In genomic region chr4:66568001-66568400, GRCh38 we compare ENCODE assay signal across 29 cellular contexts.
"Had no signal": no experiment of that assay in that cellular context is flagged by ENCODE, and none has a peak within 500 bp of the region (broad histone marks: within the 10 kb centered on the region; RNA-seq: fewer than 3 reads in every experiment).

No MANE protein-coding gene starts in this region.

- H3K4me1 ChIP-seq: gastroesophageal sphincter, heart left ventricle, parathyroid adenoma, right lobe of liver, suprapubic skin, transverse colon, upper lobe of right lung, uterus had no signal

- H3K9me3 ChIP-seq: gastroesophageal sphincter, heart left ventricle, right lobe of liver, suprapubic skin, transverse colon, upper lobe of right lung, uterus had no signal

- H3K4me3 ChIP-seq: gastroesophageal sphincter, heart left ventricle, hepatocyte, lung, right lobe of liver, suprapubic skin, transverse colon, upper lobe of right lung, uterus had no signal

- H3K36me3 ChIP-seq: gastroesophageal sphincter, heart left ventricle, right lobe of liver, suprapubic skin, transverse colon, upper lobe of right lung, uterus had no signal

- H3K36me3 Mint-ChIP-seq: memory B cell, natural killer cell had no signal

- H3K4me1 Mint-ChIP-seq: memory B cell; natural killer cell; stimulated activated naive CD8-positive, alpha-beta T cell treated with anti-CD3 and anti-CD28 coated beads, Interleukin-15, amount 100 ng/mL, for 72 hours had no signal

- ATAC-seq: esophagus mucosa; gastroesophageal sphincter; heart left ventricle; left lobe of liver; natural killer cell; right lobe of liver; stimulated activated naive CD8-positive, alpha-beta T cell treated with anti-CD3 and anti-CD28 coated beads, Interleukin-15, amount 100 ng/mL, for 72 hours; upper lobe of right lung had no signal

- FAIRE-seq: kidney, small intestine had no signal

- DNase-seq: effector CD8-positive, alpha-beta T cell; endodermal cell; foreskin fibroblast; heart left ventricle; kidney; natural killer cell; occipital lobe; right lobe of liver; small intestine; stimulated activated CD4-positive, alpha-beta T cell treated with anti-CD3 and anti-CD28 coated beads, Interleukin-12 subunit alpha, Interleukin-12 subunit beta, amount 100 ng/mL, for 4 hours; stimulated activated CD4-positive, alpha-beta T cell treated with anti-CD3 and anti-CD28 coated beads, Interleukin-1b, Interleukin-23, amount 100 ng/mL, for 48 hours; stimulated activated CD4-positive, alpha-beta T cell treated with anti-CD3 and anti-CD28 coated beads, Interleukin-4, amount 100 ng/mL, for 1 hour; stimulated activated CD8-positive, alpha-beta memory T cell treated with anti-CD3 and anti-CD28 coated beads, Interleukin-4, amount 100 ng/mL, for 48 hours; stimulated activated naive CD4-positive, alpha-beta T cell; stimulated activated naive CD8-positive, alpha-beta T cell treated with anti-CD3 and anti-CD28 coated beads, Interleukin-15, amount 100 ng/mL, for 72 hours; transverse colon; upper lobe of right lung; uterus had no signal

- H3K9me3 Mint-ChIP-seq: dendritic cell treated with granulocyte-macrophage colony-stimulating factor and Interleukin-4, amounts not matched to agents 40 ng/mL and 50 ng/mL, for 4 days; endodermal cell had no signal

- H3K27me3 ChIP-seq: gastroesophageal sphincter, heart left ventricle, hepatocyte, right lobe of liver, suprapubic skin, transverse colon, upper lobe of right lung, uterus had no signal

- H3K4me3 Mint-ChIP-seq: dendritic cell treated with granulocyte-macrophage colony-stimulating factor and Interleukin-4, amounts not matched to agents 40 ng/mL and 50 ng/mL, for 4 days; endodermal cell; memory B cell; natural killer cell; stimulated activated naive CD8-positive, alpha-beta T cell treated with anti-CD3 and anti-CD28 coated beads, Interleukin-15, amount 100 ng/mL, for 72 hours had no signal

- H3K27ac ChIP-seq: epithelial cell of prostate, gastroesophageal sphincter, heart left ventricle, hepatocyte, parathyroid adenoma, right lobe of liver, suprapubic skin, transverse colon, upper lobe of right lung, uterus had no signal

- H3K9ac ChIP-seq: parathyroid adenoma had no signal

- H3K27ac Mint-ChIP-seq: dendritic cell treated with granulocyte-macrophage colony-stimulating factor and Interleukin-4, amounts not matched to agents 40 ng/mL and 50 ng/mL, for 4 days; endodermal cell; memory B cell; natural killer cell; progenitor cell of endocrine pancreas had no signal

- H3K27me3 Mint-ChIP-seq: dendritic cell treated with granulocyte-macrophage colony-stimulating factor and Interleukin-4, amounts not matched to agents 40 ng/mL and 50 ng/mL, for 4 days; memory B cell; progenitor cell of endocrine pancreas; stimulated activated naive CD8-positive, alpha-beta T cell treated with anti-CD3 and anti-CD28 coated beads, Interleukin-15, amount 100 ng/mL, for 72 hours had no signal
